Comparison of ENCODE assay signal across 1 cellular context in genomic region chr10:21990449-21990848, GRCh38.
TF ChIP-seq lines count a peak whose summit lies in the region.

No MANE protein-coding gene starts in this region.

TF ChIP-seq in K562, 482 proteins besides CTCF, POLR2A, EP300 and RAD21 (continued from another document):
- TF ChIP-seq ZBTB40 (IDR thresholded peaks at IDR 0.05) (no peak), ZBTB40 (CRISPR knock-in tag; IDR thresholded peaks at IDR 0.05) (no peak), ID3 (CRISPR knock-in tag; IDR thresholded peaks at IDR 0.05) (no peak), ID3 (tag; IDR thresholded peaks at IDR 0.05) (no peak), ZNF584 (CRISPR knock-in tag; IDR thresholded peaks at IDR 0.05; ENCODE audit: low read depth) (no peak), SRSF1 (IDR thresholded peaks at IDR 0.05; ENCODE audit: low read depth, low read length) (no peak), OTX1 (CRISPR knock-in tag; IDR thresholded peaks at IDR 0.05) (no peak), ELK3 (CRISPR knock-in tag; IDR thresholded peaks at IDR 0.05) (no peak), XRCC5 (IDR thresholded peaks at IDR 0.05; ENCODE audit: low read depth, low read length) (no peak), BRD9 (IDR thresholded peaks at IDR 0.05; ENCODE audit: low read depth, partially characterized antibody) (no peak), MEF2D (tag; conservative IDR thresholded peaks at IDR 0.05; ENCODE audit: low read depth) (no peak), STAT5B (CRISPR knock-in tag; IDR thresholded peaks at IDR 0.05) (no peak), SMAD3 (CRISPR knock-in tag; conservative IDR thresholded peaks at IDR 0.05) (no peak), TBP (optimal IDR thresholded peaks at IDR 0.05; ENCODE audit: low read depth, low read length) (no peak), MTA1 (IDR thresholded peaks at IDR 0.05; ENCODE audit: borderline replicate concordance) (no peak)
